In the genomic region with DNA sequence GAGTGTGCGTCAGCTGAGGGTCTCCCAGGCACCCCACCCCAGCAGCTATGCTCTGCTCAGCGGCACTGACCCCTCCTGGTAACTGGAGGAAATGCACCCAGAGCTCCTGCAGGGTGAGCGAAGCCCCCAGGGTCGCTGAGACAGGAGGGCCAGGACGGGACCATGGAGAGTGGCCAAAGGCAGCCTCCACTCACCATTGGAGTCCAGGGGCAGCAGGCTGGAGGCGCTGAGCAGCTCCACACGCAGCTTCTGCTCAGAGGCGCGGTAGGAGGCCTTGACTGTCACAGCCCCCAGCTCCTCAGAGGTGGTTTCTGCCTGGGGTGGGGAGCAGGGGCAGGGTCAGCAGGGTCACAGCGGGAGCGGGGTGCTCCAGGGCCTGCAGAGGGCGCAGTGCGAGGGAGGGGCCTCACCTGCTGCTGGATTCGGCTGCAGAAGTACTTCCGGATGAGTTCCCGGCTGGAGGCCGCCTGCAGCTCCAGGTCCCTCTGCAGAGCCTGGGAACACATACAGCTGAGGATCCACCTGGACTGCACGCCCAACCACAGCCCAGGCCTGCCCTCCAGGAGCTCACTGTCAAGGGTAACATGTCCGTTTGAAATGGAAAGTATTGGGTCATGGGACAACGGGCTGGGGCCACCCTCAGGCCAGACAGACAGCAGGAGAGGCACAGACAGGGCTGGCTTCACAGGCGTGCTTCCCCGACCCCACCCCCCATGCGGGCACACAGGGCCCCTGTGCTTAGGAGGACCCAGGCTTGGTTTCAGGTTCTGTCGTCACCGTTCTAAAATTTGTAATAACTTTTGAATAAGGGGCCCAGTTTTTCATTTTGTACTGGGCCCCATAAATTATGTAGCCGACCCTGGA, we compare ENCODE assay signal across 8 cellular contexts. TPM values are rescaled to one million over a fixed set of nuclear protein-coding genes. Genes with fewer than 3 reads are reported as not detected.
DNase-seq lines count a peak whose midpoint lies in the region; ATAC-seq and TF ChIP-seq lines count a peak whose summit lies in the region.

No MANE protein-coding gene starts in this region.

- no peak for DNase-seq in CD14-positive monocyte (ENCODE audit: low spot score)
- peak; percentile 68 for DNase-seq in Karpas-422
- no peak for DNase-seq in adrenal gland
- DNase-seq in memory B cell (ENCODE audit: low spot score in 2 of 2), result peak; percentile 38 to 50
- DNase-seq in NCI-H146 treated with DMSO at 0.1 percent for 48 hours (lab: John Stamatoyannopoulos, UW; ENCODE audit: unreplicated experiment), result no peak

- intact Hi-C loops in CD14-positive monocyte (cut with micrococcal nuclease), result no loop called here
- intact Hi-C loops in adrenal gland (cut with DNase I), result no loop called here

- no peak for TF ChIP-seq POLR2A in adrenal gland (IDR thresholded peaks at IDR 0.05)

- TF ChIP-seq CTCF in CD14-positive monocyte (IDR thresholded peaks at IDR 0.05) (peak; percentile 77), adrenal gland (IDR thresholded peaks at IDR 0.05) (peak; percentile 22 to 56 (median 44))

- H4K20me1 ChIP-seq in Karpas-422 (ENCODE audit: insufficient read depth, low read depth, low read length), result no peaks in the 10 kb centered on the region

- ATAC-seq in memory B cell (ENCODE audit: low read depth) (no peak), GM21360 (IDR thresholded peaks at IDR 0.05; ENCODE audit: unreplicated experiment) (no peak), GM21825 (IDR thresholded peaks at IDR 0.05; ENCODE audit: unreplicated experiment) (no peak), HG03378 (IDR thresholded peaks at IDR 0.05; ENCODE audit: unreplicated experiment) (no peak)

- H3K4me1 Mint-ChIP-seq in CD14-positive monocyte, result peaks cover 31% of the 10 kb centered on the region
- H3K4me1 Mint-ChIP-seq in memory B cell, result peaks cover 8% of the 10 kb centered on the region

- H3K27ac Mint-ChIP-seq in CD14-positive monocyte, result peak overlapping the region in 5 of 7 donors; percentile 63 to 93 (median 83)
- H3K27ac Mint-ChIP-seq in memory B cell, result no peak overlapping the region

- H3K27ac ChIP-seq in Karpas-422 (ENCODE audit: low read length) (no peak overlapping the region), adrenal gland (no peak overlapping the region)

- H3K36me3 Mint-ChIP-seq in CD14-positive monocyte (peaks cover 54 to 83% of the 10 kb centered on the region in 2 donors), memory B cell (peaks cover 20% of the 10 kb centered on the region)

- H3K27me3 Mint-ChIP-seq in CD14-positive monocyte (ENCODE audit: low read depth in 3 of 3), result peaks cover 0 to 2% (median 0%) of the 10 kb centered on the region in 3 donors
- no peaks in the 10 kb centered on the region for H3K27me3 Mint-ChIP-seq in memory B cell

- no peaks in the 10 kb centered on the region for H3K9me3 ChIP-seq in Karpas-422 (ENCODE audit: low read length)
- no peaks in the 10 kb centered on the region for H3K9me3 ChIP-seq in adrenal gland (replicated peaks in 1 of 3)

- H3K4me3 Mint-ChIP-seq in CD14-positive monocyte (no peak overlapping the region), memory B cell (no peak overlapping the region)

- no peaks in the 10 kb centered on the region for H3K27me3 ChIP-seq in Karpas-422 (ENCODE audit: low read length)
- H3K27me3 ChIP-seq in adrenal gland, result no peaks in the 10 kb centered on the region

- no peaks in the 10 kb centered on the region for H3K79me2 ChIP-seq in Karpas-422 (ENCODE audit: low read length)

- WGBS in adrenal gland, 4 donors, result 68 to 74% (median 71%) methylated on average over 8 to 26 of the region's 26 CpGs

- H3K4me3 ChIP-seq in Karpas-422 (ENCODE audit: low read length), result no peak overlapping the region
- no peak overlapping the region for H3K4me3 ChIP-seq in adrenal gland

- no peak overlapping the region for H2AFZ ChIP-seq in Karpas-422 (ENCODE audit: low read length)

- H3K9ac ChIP-seq in Karpas-422 (ENCODE audit: low read length), result no peak overlapping the region

- no peak overlapping the region for H3K4me2 ChIP-seq in Karpas-422 (ENCODE audit: low read depth, low read length, poor library complexity, severe bottlenecking)

- H3K4me1 ChIP-seq in Karpas-422 (ENCODE audit: low read length) (peaks cover 4% of the 10 kb centered on the region), adrenal gland (replicated peaks in 1 of 2) (peaks cover 8 to 17% of the 10 kb centered on the region in 2 donors)

- no peaks in the 10 kb centered on the region for H3K9me2 ChIP-seq in Karpas-422 (replicated peaks; ENCODE audit: insufficient read depth, low read length)

- H3K9me3 Mint-ChIP-seq in CD14-positive monocyte, result no peaks in the 10 kb centered on the region
- H3K9me3 Mint-ChIP-seq in memory B cell, result no peaks in the 10 kb centered on the region

- H3K36me3 ChIP-seq in Karpas-422 (ENCODE audit: insufficient read depth, low read length) (0 out of 2 replicates have a peak, but pooled peaks cover 8% of the 10 kb centered on the region), adrenal gland (replicated peaks in 1 of 2) (peaks cover 0 to 15% of the 10 kb centered on the region in 2 donors)

RNA-seq across cellular contexts. Expression of a gene that starts 13.8 kb away (rescaled TPM):
- polyA plus RNA-seq in CD14-positive monocyte, result 10 to 100 TPM; 28.4 to 53.3 TPM
- 30.9 and 52.5 TPM in 2 replicates for total RNA-seq in Karpas-422 (2014; rRNA removed; shearing (Covaris generic); ENCODE audit: low replicate concordance)
- 10 to 100 TPM in 7 of 8 donors, 1 to 10 TPM in 1; 3.0 to 28.1 (median 13.8) TPM for total RNA-seq in adrenal gland
- 10 to 100 TPM in 2 of 3 donors, 1 to 10 TPM in 1; 6.6 to 47.5 (median 21.5) TPM for polyA plus RNA-seq in adrenal gland

RNA-seq across cellular contexts. Expression of a gene that starts 24.7 kb away (rescaled TPM):
- polyA plus RNA-seq in CD14-positive monocyte (10 to 100 TPM; 62.4 to 93.3 TPM), adrenal gland (100 to 1,000 TPM; 205 to 258 (median 258) TPM)
- 27.9 and 42.7 TPM in 2 replicates for total RNA-seq in Karpas-422 (2014; rRNA removed; shearing (Covaris generic); ENCODE audit: low replicate concordance)
- total RNA-seq in adrenal gland, result 100 to 1,000 TPM; 131 to 292 (median 217) TPM

RNA-seq across cellular contexts. Expression of a gene that starts 45.8 kb away (rescaled TPM):
- polyA plus RNA-seq in CD14-positive monocyte, result 1 to 10 TPM; 6.3 to 7.8 TPM
- total RNA-seq in Karpas-422 (2014; rRNA removed; shearing (Covaris generic); ENCODE audit: low replicate concordance), result 22.9 and 49.0 TPM in 2 replicates
- total RNA-seq in adrenal gland, result 10 to 100 TPM; 15.1 to 35.5 (median 24.6) TPM
- polyA plus RNA-seq in adrenal gland, result 10 to 100 TPM; 13.6 to 45.9 (median 19.0) TPM

RNA-seq across cellular contexts. Expression of a gene that starts 48.0 kb away (rescaled TPM):
- polyA plus RNA-seq in CD14-positive monocyte (not detected), adrenal gland (10 to 100 TPM in 2 of 3 donors, 1 to 10 TPM in 1; 6.0 to 42.5 (median 36.5) TPM)
- total RNA-seq in Karpas-422 (2014; rRNA removed; shearing (Covaris generic); ENCODE audit: low replicate concordance), result 7.9 and 16.4 TPM in 2 replicates
- total RNA-seq in adrenal gland, result 10 to 100 TPM in 7 of 8 donors, 1 to 10 TPM in 1; 6.7 to 66.1 (median 24.5) TPM

Comparison
In these comparisons a context has a peak if more than half of its experiments do, and no peak if none do; other contexts are left out.
1. DNase-seq: peak in Karpas-422 (single experiment) and memory B cell (2 of 2); none in CD14-positive monocyte (single experiment), adrenal gland (0 of 7) and NCI-H146 treated with DMSO at 0.1 percent for 48 hours (single experiment).